8 cellular contexts compared by ENCODE assay signal in genomic region chr12:54053625-54054441, GRCh38. TPM values are rescaled to one million over a fixed set of nuclear protein-coding genes. Genes with fewer than 3 reads are reported as not detected.
DNase-seq lines count a peak whose midpoint lies in the region; ATAC-seq and TF ChIP-seq lines count a peak whose summit lies in the region.

Gene HOXC4 (plus strand): TSS chr12:54053835. CDS start chr12:54053923, 88 bp downstream.

- peak within 1 kb of the TSS; percentile 1 for H2AFZ ChIP-seq in trophoblast cell (ENCODE audit: insufficient read depth, low read length, poor library complexity)

- DNase-seq in GM12865 (ENCODE audit: low read depth) (peak; percentile 77), SJCRH30 (peak; percentile 70 to 74), fibroblast of villous mesenchyme (ENCODE audit: low read depth) (no peak), trophoblast cell (no peak), NCI-H1105 (lab: John Stamatoyannopoulos, UW) (no peak), glomerular visceral epithelial cell (ENCODE audit: extremely low spot score) (no peak)

- H3K27ac ChIP-seq in HEK293 (ENCODE audit: extremely low read depth, low read depth, low read length) = peak within 1 kb of the TSS; percentile 99
- peak within 1 kb of the TSS; percentile 69 for H3K27ac ChIP-seq in SJCRH30
- H3K27ac ChIP-seq in trophoblast cell (ENCODE audit: low read depth, low read length) = no peak within 1 kb of the TSS

- peaks cover 73% of the 10 kb centered on the region for H3K4me1 ChIP-seq in HEK293 (ENCODE audit: control insufficient read depth, insufficient read depth, low read length)
- peaks cover 3% of the 10 kb centered on the region; the same call in 1 of the 2 replicates for H3K4me1 ChIP-seq in SJCRH30
- H3K4me1 ChIP-seq in trophoblast cell (ENCODE audit: control insufficient read depth in 1 of 2, insufficient read depth in 2 of 2, low read length in 2 of 2) = no peaks in the 10 kb centered on the region

- no CpG with 5 or more reads among the region's 45 CpGs for WGBS in trophoblast cell (ENCODE audit: extremely low coverage, insufficient coverage, insufficient read length)

- H3K4me3 ChIP-seq in GM12865 (ENCODE audit: low read depth, low read length) = peak within 1 kb of the TSS; percentile 83
- H3K4me3 ChIP-seq in HEK293 (ENCODE audit: low read depth, low read length) = peak within 1 kb of the TSS; percentile 54
- peak within 1 kb of the TSS; percentile 84 for H3K4me3 ChIP-seq in SJCRH30
- H3K4me3 ChIP-seq in fibroblast of villous mesenchyme (ENCODE audit: low read depth, low read length) = peak within 1 kb of the TSS; percentile 45
- no peak within 1 kb of the TSS for H3K4me3 ChIP-seq in trophoblast cell (ENCODE audit: low read depth, low read length)

- H3K36me3 ChIP-seq in HEK293 (ENCODE audit: control insufficient read depth in 2 of 2, insufficient read depth in 1 of 2, low read length in 2 of 2) (peaks cover 4 to 23% of the 10 kb centered on the region in 2 experiments; a peak in 2 of 3 replicates), SJCRH30 (no peaks in the 10 kb centered on the region; the same call in 1 of the 2 replicates), trophoblast cell (ENCODE audit: control insufficient read depth in 1 of 2, insufficient read depth in 2 of 2, low read length in 2 of 2) (no peaks in the 10 kb centered on the region)

- H4K8ac ChIP-seq in trophoblast cell (ENCODE audit: low read depth, low read length) = no peak within 1 kb of the TSS

- ATAC-seq in GM18861 (IDR thresholded peaks at IDR 0.05; ENCODE audit: unreplicated experiment) = no peak

- POLR2A ChIA-PET in HEK293 (lab: Yijun Ruan, JAX) = interaction anchor here (0.5 to 3.3 kb wide), 22 partner anchors 9 to 1106 kb away, joined by 3 to 18 read pairs (median 4); partner anchors contain the start of genes HOXC5, HOXC8 and SMUG1

- H3K18ac ChIP-seq in trophoblast cell (ENCODE audit: low read length) = no peak within 1 kb of the TSS

- peak within 1 kb of the TSS; percentile 21 for H3K4me2 ChIP-seq in trophoblast cell (ENCODE audit: low read length)

- no peak within 1 kb of the TSS for H4K91ac ChIP-seq in trophoblast cell (ENCODE audit: low read depth, low read length)

- no peak within 1 kb of the TSS for H3K14ac ChIP-seq in trophoblast cell (ENCODE audit: low read length)

- no peak within 1 kb of the TSS for H2BK120ac ChIP-seq in trophoblast cell (ENCODE audit: insufficient read depth, low read length, poor library complexity)

- CTCF ChIA-PET in HEK293 (lab: Yijun Ruan, JAX) = interaction anchor here (0.6 to 2.6 kb wide), 12 partner anchors 13 to 325 kb away, joined by 3 to 12 read pairs (median 4); partner anchors contain the start of genes HOXC5 and HOXC8

- no peaks in the 10 kb centered on the region for H3K27me3 ChIP-seq in SJCRH30
- H3K27me3 ChIP-seq in trophoblast cell (ENCODE audit: insufficient read depth, low read length) = peaks cover 84% of the 10 kb centered on the region

- no peak within 1 kb of the TSS for H2BK12ac ChIP-seq in trophoblast cell (ENCODE audit: low read length)

- no peak within 1 kb of the TSS for H2AK5ac ChIP-seq in trophoblast cell (ENCODE audit: low read length)

- no peaks in the 10 kb centered on the region for H3K79me2 ChIP-seq in trophoblast cell (ENCODE audit: control insufficient read depth, insufficient read depth, low read length, poor library complexity)

- H3K79me1 ChIP-seq in trophoblast cell (ENCODE audit: low read length) = no peaks in the 10 kb centered on the region

- TF ChIP-seq CTCF in GM12865 (IDR thresholded peaks at IDR 0.05; ENCODE audit: insufficient read depth, low read depth, low read length, missing control alignments) = no peak
- TF ChIP-seq CTCF in HEK293 (tag by site-specific recombination; IDR thresholded peaks at IDR 0.05) = peak; percentile 26; the same call in 1 of the 2 replicates
- no peak for TF ChIP-seq CTCF in fibroblast of villous mesenchyme (IDR thresholded peaks at IDR 0.05; ENCODE audit: insufficient read depth, low read depth, low read length)

- H2BK5ac ChIP-seq in trophoblast cell (ENCODE audit: low read depth, low read length, poor library complexity) = no peak within 1 kb of the TSS

- H3K23ac ChIP-seq in trophoblast cell (ENCODE audit: low read length) = no peak within 1 kb of the TSS

- H3K9me3 ChIP-seq in HEK293 (ENCODE audit: control insufficient read depth, insufficient read depth, low read depth, low read length) = no peaks in the 10 kb centered on the region
- H3K9me3 ChIP-seq in SJCRH30 (replicated peaks) = no peaks in the 10 kb centered on the region
- peaks cover 12% of the 10 kb centered on the region for H3K9me3 ChIP-seq in trophoblast cell (ENCODE audit: insufficient read depth, low read depth, low read length)

- H4K12ac ChIP-seq in trophoblast cell (ENCODE audit: low read depth, low read length) = no peak within 1 kb of the TSS

- no peak within 1 kb of the TSS for H3K9ac ChIP-seq in trophoblast cell (ENCODE audit: low read length)

- H3K4ac ChIP-seq in trophoblast cell (ENCODE audit: low read depth, low read length) = no peak within 1 kb of the TSS

TF ChIP-seq in HEK293, 187 proteins besides CTCF, POLR2A, EP300 and RAD21 (continues in another document):
- TF ChIP-seq ZNF335 (tag by site-specific recombination; conservative IDR thresholded peaks at IDR 0.05) (peak; percentile 79), GLIS2 (tag by site-specific recombination; IDR thresholded peaks at IDR 0.05) (0 out of 2 replicates have a peak, but pooled peaks have one; percentile 0), ZNF341 (tag by site-specific recombination; IDR thresholded peaks at IDR 0.05; ENCODE audit: low read depth) (peak; percentile 29; the same call in 1 of the 2 replicates), PATZ1 (tag by site-specific recombination; IDR thresholded peaks at IDR 0.05) (peak; percentile 84), ZNF580 (tag by site-specific recombination; IDR thresholded peaks at IDR 0.05) (peak; percentile 28; the same call in 1 of the 2 replicates), ZNF121 (tag by site-specific recombination; IDR thresholded peaks at IDR 0.05) (peak; percentile 56; the same call in 1 of the 2 replicates), PRDM6 (tag by site-specific recombination; IDR thresholded peaks at IDR 0.05) (peak; percentile 68; the same call in 1 of the 2 replicates), ZNF501 (tag by site-specific recombination; IDR thresholded peaks at IDR 0.05) (peak; percentile 40)

RNA-seq across cellular contexts. Expression of gene HOXC4, which starts in this region (rescaled TPM):
- total RNA-seq in SJCRH30 (2014; rRNA removed; shearing (Covaris generic)) = 4.7 and 6.3 TPM in 2 replicates
- under 0.01 and 1.6 TPM in 2 replicates for total RNA-seq in fibroblast of villous mesenchyme
- 0.10 and 0.14 TPM in 2 replicates for polyA plus RNA-seq in trophoblast cell (2013)

Comparison
In these comparisons a context has a peak if more than half of its experiments do, and no peak if none do; other contexts are left out.
1. DNase-seq: peak in GM12865 (single experiment) and SJCRH30 (2 of 2); none in fibroblast of villous mesenchyme (single experiment), trophoblast cell (0 of 2), NCI-H1105 (single experiment) and glomerular visceral epithelial cell (single experiment).